8 cellular contexts compared by ENCODE assay signal in the genomic region with DNA sequence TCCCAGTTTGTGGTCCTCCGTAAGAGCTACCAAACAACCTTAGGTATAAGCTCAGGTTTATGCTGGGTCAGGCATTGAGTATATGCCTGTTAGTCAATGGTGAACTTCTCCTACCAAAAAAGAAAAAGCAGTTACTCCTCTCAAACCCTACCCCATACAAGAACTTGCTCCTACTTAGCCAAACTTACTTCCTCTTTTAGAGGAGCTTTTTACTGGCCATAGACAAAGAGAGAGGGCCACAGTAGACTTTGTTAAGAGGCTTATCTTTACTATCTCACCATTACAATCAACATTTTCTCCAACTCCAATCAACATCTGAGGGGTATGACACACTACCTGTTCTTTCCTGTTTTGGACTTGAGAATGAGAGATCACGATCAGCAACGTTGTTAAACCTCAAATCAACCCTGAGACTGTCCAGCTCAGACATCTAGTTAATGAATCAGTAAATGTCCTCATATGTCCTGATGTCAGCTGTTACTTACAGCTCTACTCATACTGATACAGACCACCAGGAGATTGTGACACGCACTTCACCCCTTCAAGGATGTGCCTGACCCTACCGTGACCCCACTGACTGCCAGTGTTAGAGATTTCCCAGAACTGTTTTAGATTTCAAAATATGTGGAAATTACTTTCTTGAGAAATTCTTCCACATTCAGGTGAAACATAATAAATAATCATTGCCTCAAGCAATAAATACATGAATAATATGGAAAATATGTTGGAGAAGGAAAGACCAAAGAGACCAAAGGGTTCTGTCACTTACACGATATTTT.
DNase-seq lines count a peak whose midpoint lies in the region; ATAC-seq lines count a peak whose summit lies in the region.

No MANE protein-coding gene starts in this region.

- peak; percentile 60 for ATAC-seq in HG02623 (IDR thresholded peaks at IDR 0.05; ENCODE audit: unreplicated experiment)

- DNase-seq in GM04504 (ENCODE audit: low read depth), result peak; percentile 55
- DNase-seq in SKM-1 (lab: John Stamatoyannopoulos, UW; ENCODE audit: unreplicated experiment), result peak; percentile 75
- peak; percentile 54 for DNase-seq in kidney glomerular epithelial cell (lab: John Stamatoyannopoulos, UW)
- DNase-seq in germinal center (ENCODE audit: low spot score), result no peak
- DNase-seq in DMS53 (lab: John Stamatoyannopoulos, UW), result no peak
- no peak for DNase-seq in activated CD4-positive, alpha-beta T cell treated with anti-CD3 and anti-CD28 coated beads, Interleukin-2, amount 50 U/mL, for 4 hours
- DNase-seq in superior temporal gyrus (ENCODE audit: extremely low spot score), result no peak

Comparison
In these comparisons a context has a peak if more than half of its experiments do, and no peak if none do; other contexts are left out.
1. DNase-seq: peak in GM04504 (single experiment), SKM-1 (single experiment) and kidney glomerular epithelial cell (single experiment); none in germinal center (single experiment), DMS53 (single experiment), activated CD4-positive, alpha-beta T cell treated with anti-CD3 and anti-CD28 coated beads, Interleukin-2, amount 50 U/mL, for 4 hours (0 of 2) and superior temporal gyrus (single experiment).